ENCODE assay signal across 8 cellular contexts in the genomic region with DNA sequence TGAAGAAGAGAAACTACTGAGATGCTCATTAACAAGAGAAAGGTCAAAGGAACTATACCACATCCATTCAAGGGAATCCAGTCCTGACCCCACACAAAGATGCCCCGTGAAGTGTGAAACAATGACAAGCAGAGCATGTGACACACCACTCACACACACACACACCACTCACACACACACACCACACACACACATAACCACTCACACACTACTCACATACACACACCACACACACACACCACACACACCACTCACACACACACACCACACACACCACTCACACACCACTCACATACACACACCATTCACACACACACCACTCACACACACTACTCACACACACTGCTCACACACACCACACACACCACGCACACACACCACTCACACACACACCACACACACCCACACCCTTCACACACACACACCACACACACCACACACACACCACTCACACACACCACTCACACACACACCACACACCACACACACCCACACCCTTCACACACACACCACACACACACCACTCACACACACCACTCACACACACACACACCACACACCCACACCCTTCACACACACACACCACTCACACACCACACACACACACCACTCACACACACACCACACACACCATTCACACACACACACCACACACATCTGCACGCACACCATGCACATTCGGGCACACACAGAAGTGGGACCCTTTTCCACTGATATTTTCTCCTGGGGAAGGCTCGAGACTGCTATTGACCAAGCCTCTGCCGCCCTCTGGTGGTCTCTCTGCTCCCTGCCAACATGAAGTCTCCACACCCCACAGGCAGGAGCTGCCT.
DNase-seq lines count a peak whose midpoint lies in the region; ATAC-seq and TF ChIP-seq lines count a peak whose summit lies in the region.

No MANE protein-coding gene starts in this region.

- peak; percentile 38 to 78 (median 54) for DNase-seq in NCI-H1417 (lab: John Stamatoyannopoulos, UW)
- no peak for DNase-seq in NCI-H1417 treated with DMSO at 0.1 percent for 48 hours (lab: John Stamatoyannopoulos, UW)
- peak; percentile 87 for DNase-seq in NCI-H2227 (lab: John Stamatoyannopoulos, UW; ENCODE audit: unreplicated experiment)
- peak; percentile 70 to 73 for DNase-seq in T47D (ENCODE audit: low read depth in 1 of 2, low spot score in 1 of 2)
- DNase-seq in iris pigment epithelial cell (ENCODE audit: low read depth) = peak; percentile 68
- DNase-seq in stimulated activated CD4-positive, alpha-beta T cell treated with anti-CD3 and anti-CD28 coated beads, Interleukin-15, amount 100 ng/mL, for 48 hours (ENCODE audit: low read depth in 2 of 2) = peak; percentile 58 to 73

- TF ChIP-seq CTCF in WI38 (IDR thresholded peaks at IDR 0.05; ENCODE audit: low read depth, low read length) = peak; percentile 79

- no peak overlapping the region for H3K4me3 ChIP-seq in WI38 (ENCODE audit: low read depth, low read length)

- ATAC-seq in GM21717 (IDR thresholded peaks at IDR 0.05; ENCODE audit: unreplicated experiment) = no peak

- in situ Hi-C loops in T47D (cut with HindIII; ENCODE audit: low pct_unique_long_range_greater_than_20kb, low sequenced_read_pairs) = no loop called here
